In genomic region chr12:75892779-75893408, GRCh38 we compare ENCODE assay signal across 1 cellular context.
TF ChIP-seq lines count a peak whose summit lies in the region.

No MANE protein-coding gene starts in this region.

TF ChIP-seq in K562, 482 proteins besides CTCF, POLR2A, EP300 and RAD21 (continued from another document and continues in another):
- TF ChIP-seq, protein P1, sequence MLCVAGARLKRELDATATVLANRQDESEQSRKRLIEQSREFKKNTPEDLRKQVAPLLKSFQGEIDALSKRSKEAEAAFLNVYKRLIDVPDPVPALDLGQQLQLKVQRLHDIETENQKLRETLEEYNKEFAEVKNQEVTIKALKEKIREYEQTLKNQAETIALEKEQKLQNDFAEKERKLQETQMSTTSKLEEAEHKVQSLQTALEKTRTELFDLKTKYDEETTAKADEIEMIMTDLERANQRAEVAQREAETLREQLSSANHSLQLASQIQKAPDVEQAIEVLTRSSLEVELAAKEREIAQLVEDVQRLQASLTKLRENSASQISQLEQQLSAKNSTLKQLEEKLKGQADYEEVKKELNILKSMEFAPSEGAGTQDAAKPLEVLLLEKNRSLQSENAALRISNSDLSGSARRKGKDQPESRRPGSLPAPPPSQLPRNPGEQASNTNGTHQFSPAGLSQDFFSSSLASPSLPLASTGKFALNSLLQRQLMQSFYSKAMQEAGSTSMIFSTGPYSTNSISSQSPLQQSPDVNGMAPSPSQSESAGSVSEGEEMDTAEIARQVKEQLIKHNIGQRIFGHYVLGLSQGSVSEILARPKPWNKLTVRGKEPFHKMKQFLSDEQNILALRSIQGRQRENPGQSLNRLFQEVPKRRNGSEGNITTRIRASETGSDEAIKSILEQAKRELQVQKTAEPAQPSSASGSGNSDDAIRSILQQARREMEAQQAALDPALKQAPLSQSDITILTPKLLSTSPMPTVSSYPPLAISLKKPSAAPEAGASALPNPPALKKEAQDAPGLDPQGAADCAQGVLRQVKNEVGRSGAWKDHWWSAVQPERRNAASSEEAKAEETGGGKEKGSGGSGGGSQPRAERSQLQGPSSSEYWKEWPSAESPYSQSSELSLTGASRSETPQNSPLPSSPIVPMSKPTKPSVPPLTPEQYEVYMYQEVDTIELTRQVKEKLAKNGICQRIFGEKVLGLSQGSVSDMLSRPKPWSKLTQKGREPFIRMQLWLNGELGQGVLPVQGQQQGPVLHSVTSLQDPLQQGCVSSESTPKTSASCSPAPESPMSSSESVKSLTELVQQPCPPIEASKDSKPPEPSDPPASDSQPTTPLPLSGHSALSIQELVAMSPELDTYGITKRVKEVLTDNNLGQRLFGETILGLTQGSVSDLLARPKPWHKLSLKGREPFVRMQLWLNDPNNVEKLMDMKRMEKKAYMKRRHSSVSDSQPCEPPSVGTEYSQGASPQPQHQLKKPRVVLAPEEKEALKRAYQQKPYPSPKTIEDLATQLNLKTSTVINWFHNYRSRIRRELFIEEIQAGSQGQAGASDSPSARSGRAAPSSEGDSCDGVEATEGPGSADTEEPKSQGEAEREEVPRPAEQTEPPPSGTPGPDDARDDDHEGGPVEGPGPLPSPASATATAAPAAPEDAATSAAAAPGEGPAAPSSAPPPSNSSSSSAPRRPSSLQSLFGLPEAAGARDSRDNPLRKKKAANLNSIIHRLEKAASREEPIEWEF (CRISPR knock-in tag; IDR thresholded peaks at IDR 0.05): peak; percentile 67; the same call in 1 of the 2 replicates
- peak; percentile 96 to 100 for TF ChIP-seq HDAC1 (IDR thresholded peaks at IDR 0.05)
- TF ChIP-seq, protein P2, sequence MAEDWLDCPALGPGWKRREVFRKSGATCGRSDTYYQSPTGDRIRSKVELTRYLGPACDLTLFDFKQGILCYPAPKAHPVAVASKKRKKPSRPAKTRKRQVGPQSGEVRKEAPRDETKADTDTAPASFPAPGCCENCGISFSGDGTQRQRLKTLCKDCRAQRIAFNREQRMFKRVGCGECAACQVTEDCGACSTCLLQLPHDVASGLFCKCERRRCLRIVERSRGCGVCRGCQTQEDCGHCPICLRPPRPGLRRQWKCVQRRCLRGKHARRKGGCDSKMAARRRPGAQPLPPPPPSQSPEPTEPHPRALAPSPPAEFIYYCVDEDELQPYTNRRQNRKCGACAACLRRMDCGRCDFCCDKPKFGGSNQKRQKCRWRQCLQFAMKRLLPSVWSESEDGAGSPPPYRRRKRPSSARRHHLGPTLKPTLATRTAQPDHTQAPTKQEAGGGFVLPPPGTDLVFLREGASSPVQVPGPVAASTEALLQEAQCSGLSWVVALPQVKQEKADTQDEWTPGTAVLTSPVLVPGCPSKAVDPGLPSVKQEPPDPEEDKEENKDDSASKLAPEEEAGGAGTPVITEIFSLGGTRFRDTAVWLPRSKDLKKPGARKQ (CRISPR knock-in tag; IDR thresholded peaks at IDR 0.05): no peak
- no peak for TF ChIP-seq IFI16 (CRISPR knock-in tag; IDR thresholded peaks at IDR 0.05)
- TF ChIP-seq MYBL2 (IDR thresholded peaks at IDR 0.05; ENCODE audit: low read depth): peak; percentile 69; the same call in 1 of the 2 replicates
- no peak for TF ChIP-seq MYBL2 (CRISPR knock-in tag; IDR thresholded peaks at IDR 0.05; ENCODE audit: borderline replicate concordance)
- TF ChIP-seq ILF3 (IDR thresholded peaks at IDR 0.05; ENCODE audit: borderline replicate concordance): no peak
- no peak for TF ChIP-seq NFXL1 (CRISPR knock-in tag; IDR thresholded peaks at IDR 0.05)
- TF ChIP-seq, protein P3, sequence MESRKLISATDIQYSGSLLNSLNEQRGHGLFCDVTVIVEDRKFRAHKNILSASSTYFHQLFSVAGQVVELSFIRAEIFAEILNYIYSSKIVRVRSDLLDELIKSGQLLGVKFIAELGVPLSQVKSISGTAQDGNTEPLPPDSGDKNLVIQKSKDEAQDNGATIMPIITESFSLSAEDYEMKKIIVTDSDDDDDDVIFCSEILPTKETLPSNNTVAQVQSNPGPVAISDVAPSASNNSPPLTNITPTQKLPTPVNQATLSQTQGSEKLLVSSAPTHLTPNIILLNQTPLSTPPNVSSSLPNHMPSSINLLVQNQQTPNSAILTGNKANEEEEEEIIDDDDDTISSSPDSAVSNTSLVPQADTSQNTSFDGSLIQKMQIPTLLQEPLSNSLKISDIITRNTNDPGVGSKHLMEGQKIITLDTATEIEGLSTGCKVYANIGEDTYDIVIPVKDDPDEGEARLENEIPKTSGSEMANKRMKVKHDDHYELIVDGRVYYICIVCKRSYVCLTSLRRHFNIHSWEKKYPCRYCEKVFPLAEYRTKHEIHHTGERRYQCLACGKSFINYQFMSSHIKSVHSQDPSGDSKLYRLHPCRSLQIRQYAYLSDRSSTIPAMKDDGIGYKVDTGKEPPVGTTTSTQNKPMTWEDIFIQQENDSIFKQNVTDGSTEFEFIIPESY (CRISPR knock-in tag; IDR thresholded peaks at IDR 0.05): peak; percentile 77; the same call in 1 of the 2 replicates
- peak; percentile 13 for TF ChIP-seq ASH1L (IDR thresholded peaks at IDR 0.05; ENCODE audit: borderline replicate concordance, low read depth, partially characterized antibody)
- TF ChIP-seq SPI1 (IDR thresholded peaks at IDR 0.05; ENCODE audit: borderline replicate concordance, low read depth, low read length): peak; percentile 77
- peak; percentile 96 for TF ChIP-seq SMAD4 (CRISPR knock-in tag; conservative IDR thresholded peaks at IDR 0.05)
- peak; percentile 96 for TF ChIP-seq ZNF740 (CRISPR knock-in tag; IDR thresholded peaks at IDR 0.05)
- peak in 1 of 2 experiments; percentile 72; a peak in 2 of 4 replicates for TF ChIP-seq ZNF740 (tag; IDR thresholded peaks at IDR 0.05)
- no peak for TF ChIP-seq DEAF1 (CRISPR knock-in tag; IDR thresholded peaks at IDR 0.05)
- TF ChIP-seq, protein P4, sequence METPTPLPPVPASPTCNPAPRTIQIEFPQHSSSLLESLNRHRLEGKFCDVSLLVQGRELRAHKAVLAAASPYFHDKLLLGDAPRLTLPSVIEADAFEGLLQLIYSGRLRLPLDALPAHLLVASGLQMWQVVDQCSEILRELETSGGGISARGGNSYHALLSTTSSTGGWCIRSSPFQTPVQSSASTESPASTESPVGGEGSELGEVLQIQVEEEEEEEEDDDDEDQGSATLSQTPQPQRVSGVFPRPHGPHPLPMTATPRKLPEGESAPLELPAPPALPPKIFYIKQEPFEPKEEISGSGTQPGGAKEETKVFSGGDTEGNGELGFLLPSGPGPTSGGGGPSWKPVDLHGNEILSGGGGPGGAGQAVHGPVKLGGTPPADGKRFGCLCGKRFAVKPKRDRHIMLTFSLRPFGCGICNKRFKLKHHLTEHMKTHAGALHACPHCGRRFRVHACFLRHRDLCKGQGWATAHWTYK (CRISPR knock-in tag; IDR thresholded peaks at IDR 0.05): peak; percentile 88
- no peak for TF ChIP-seq ZNF277 (CRISPR knock-in tag; IDR thresholded peaks at IDR 0.05; ENCODE audit: borderline replicate concordance)
- TF ChIP-seq, protein P5, sequence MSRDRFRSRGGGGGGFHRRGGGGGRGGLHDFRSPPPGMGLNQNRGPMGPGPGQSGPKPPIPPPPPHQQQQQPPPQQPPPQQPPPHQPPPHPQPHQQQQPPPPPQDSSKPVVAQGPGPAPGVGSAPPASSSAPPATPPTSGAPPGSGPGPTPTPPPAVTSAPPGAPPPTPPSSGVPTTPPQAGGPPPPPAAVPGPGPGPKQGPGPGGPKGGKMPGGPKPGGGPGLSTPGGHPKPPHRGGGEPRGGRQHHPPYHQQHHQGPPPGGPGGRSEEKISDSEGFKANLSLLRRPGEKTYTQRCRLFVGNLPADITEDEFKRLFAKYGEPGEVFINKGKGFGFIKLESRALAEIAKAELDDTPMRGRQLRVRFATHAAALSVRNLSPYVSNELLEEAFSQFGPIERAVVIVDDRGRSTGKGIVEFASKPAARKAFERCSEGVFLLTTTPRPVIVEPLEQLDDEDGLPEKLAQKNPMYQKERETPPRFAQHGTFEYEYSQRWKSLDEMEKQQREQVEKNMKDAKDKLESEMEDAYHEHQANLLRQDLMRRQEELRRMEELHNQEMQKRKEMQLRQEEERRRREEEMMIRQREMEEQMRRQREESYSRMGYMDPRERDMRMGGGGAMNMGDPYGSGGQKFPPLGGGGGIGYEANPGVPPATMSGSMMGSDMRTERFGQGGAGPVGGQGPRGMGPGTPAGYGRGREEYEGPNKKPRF (IDR thresholded peaks at IDR 0.05; ENCODE audit: low read depth, low read length): no peak
- no peak for TF ChIP-seq ZNF561 (CRISPR knock-in tag; conservative IDR thresholded peaks at IDR 0.05)
- peak; percentile 98 for TF ChIP-seq FOXM1 (IDR thresholded peaks at IDR 0.05; ENCODE audit: low read depth)
- TF ChIP-seq FOXM1 (CRISPR knock-in tag; IDR thresholded peaks at IDR 0.05; ENCODE audit: low read depth): no peak
- TF ChIP-seq NONO (IDR thresholded peaks at IDR 0.05; ENCODE audit: low read depth in 2 of 2, low read length in 1 of 2): peak in 1 of 2 experiments; percentile 52; a peak in 1 of 4 replicates
- TF ChIP-seq KLF10 (CRISPR knock-in tag; IDR thresholded peaks at IDR 0.05): no peak
- no peak for TF ChIP-seq PHB (CRISPR knock-in tag; IDR thresholded peaks at IDR 0.05)
- no peak for TF ChIP-seq HNRNPH1 (optimal IDR thresholded peaks at IDR 0.05; ENCODE audit: low read depth, low read length)
- peak; percentile 80 for TF ChIP-seq KHSRP (IDR thresholded peaks at IDR 0.05)
- TF ChIP-seq ESRRB (CRISPR knock-in tag; IDR thresholded peaks at IDR 0.05; ENCODE audit: borderline replicate concordance): no peak
- peak; percentile 92 for TF ChIP-seq VEZF1 (CRISPR knock-in tag; IDR thresholded peaks at IDR 0.05)
- 0 out of 2 replicates have a peak, but pooled peaks have one; percentile 14 for TF ChIP-seq SMC3 (conservative IDR thresholded peaks at IDR 0.05; ENCODE audit: insufficient read depth, low read depth, low read length)
- TF ChIP-seq, protein P6, sequence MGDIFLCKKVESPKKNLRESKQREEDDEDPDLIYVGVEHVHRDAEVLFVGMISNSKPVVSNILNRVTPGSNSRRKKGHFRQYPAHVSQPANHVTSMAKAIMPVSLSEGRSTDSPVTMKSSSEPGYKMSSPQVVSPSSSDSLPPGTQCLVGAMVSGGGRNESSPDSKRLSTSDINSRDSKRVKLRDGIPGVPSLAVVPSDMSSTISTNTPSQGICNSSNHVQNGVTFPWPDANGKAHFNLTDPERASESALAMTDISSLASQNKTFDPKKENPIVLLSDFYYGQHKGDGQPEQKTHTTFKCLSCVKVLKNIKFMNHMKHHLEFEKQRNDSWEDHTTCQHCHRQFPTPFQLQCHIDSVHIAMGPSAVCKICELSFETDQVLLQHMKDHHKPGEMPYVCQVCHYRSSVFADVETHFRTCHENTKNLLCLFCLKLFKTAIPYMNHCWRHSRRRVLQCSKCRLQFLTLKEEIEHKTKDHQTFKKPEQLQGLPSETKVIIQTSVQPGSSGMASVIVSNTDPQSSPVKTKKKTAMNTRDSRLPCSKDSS (IDR thresholded peaks at IDR 0.05; ENCODE audit: low read depth, partially characterized antibody): no peak
- no peak for TF ChIP-seq SIX5 (IDR thresholded peaks at IDR 0.05; ENCODE audit: borderline replicate concordance in 1 of 2, insufficient read depth in 1 of 2, low read depth in 1 of 2, low read length in 2 of 2)
- TF ChIP-seq, protein P7, sequence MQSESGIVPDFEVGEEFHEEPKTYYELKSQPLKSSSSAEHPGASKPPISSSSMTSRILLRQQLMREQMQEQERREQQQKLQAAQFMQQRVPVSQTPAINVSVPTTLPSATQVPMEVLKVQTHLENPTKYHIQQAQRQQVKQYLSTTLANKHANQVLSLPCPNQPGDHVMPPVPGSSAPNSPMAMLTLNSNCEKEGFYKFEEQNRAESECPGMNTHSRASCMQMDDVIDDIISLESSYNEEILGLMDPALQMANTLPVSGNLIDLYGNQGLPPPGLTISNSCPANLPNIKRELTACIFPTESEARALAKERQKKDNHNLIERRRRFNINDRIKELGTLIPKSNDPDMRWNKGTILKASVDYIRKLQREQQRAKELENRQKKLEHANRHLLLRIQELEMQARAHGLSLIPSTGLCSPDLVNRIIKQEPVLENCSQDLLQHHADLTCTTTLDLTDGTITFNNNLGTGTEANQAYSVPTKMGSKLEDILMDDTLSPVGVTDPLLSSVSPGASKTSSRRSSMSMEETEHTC (IDR thresholded peaks at IDR 0.05): peak; percentile 68; the same call in 1 of the 2 replicates
- TF ChIP-seq ZNF79 (CRISPR knock-in tag; IDR thresholded peaks at IDR 0.05; ENCODE audit: low read depth): no peak
- TF ChIP-seq CEBPG (CRISPR knock-in tag; IDR thresholded peaks at IDR 0.05): no peak; the same call in 1 of the 2 replicates
- TF ChIP-seq CEBPG (tag; conservative IDR thresholded peaks at IDR 0.05 in 1 of 2, IDR thresholded peaks at IDR 0.05 in 1 of 2): peak; percentile 45 to 72; a peak in 3 of 4 replicates
